Comparison of ENCODE assay signal across 14 cellular contexts in the genomic region with DNA sequence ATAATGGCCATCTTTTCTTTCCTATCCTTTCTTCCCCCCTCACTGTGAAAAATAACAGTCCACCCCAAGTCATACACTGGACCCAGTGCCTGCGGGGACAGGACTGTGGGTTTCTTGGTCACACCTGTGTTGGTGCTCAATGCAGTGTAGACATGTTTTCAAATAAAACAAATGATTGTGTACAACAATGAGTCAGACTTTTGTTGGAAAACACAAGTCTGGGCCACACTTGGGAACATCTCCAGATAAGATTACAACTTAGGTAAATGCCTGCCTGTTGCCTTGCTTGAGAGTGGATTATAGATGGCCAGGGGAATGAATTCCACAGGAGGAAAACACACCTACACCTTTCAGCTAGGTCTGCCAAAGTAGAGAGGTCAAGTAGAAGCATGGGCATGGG. TPM values are rescaled to one million over a fixed set of nuclear protein-coding genes. Genes with fewer than 3 reads are reported as not detected.
"Had no signal": no experiment of that assay in that cellular context is flagged by ENCODE, and none has a peak within 500 bp of the region (broad histone marks: within the 10 kb centered on the region; RNA-seq: fewer than 3 reads in every experiment).

No MANE protein-coding gene starts in this region.

- H3K4me3 ChIP-seq: thyroid gland had no signal

- H3K36me3 ChIP-seq: thyroid gland had no signal

- H3K4me1 ChIP-seq: thyroid gland had no signal

- H3K27ac ChIP-seq: thyroid gland had no signal

- ATAC-seq: activated CD4-positive, alpha-beta T cell treated with anti-CD3 and anti-CD28 coated beads for 36 hours; T-helper 17 cell had no signal

- H3K27me3 ChIP-seq: thyroid gland had no signal

- H3K9me3 ChIP-seq: thyroid gland had no signal

- DNase-seq: activated CD4-positive, alpha-beta memory T cell treated with anti-CD3 and anti-CD28 coated beads, Interleukin-2, amount 10 ng/mL, durations not matched to agents 7 days and 5 days; activated CD4-positive, alpha-beta T cell treated with anti-CD3 and anti-CD28 coated beads for 36 hours; activated effector memory CD4-positive, alpha-beta T cell treated with anti-CD3 and anti-CD28 coated beads, Interleukin-2, amount 50 U/mL, for 16 hours; activated T-cell treated with anti-CD3 and anti-CD28 coated beads, Interleukin-2, amount 50 U/mL, for 48 hours; cortex of kidney; effector CD4-positive, alpha-beta T cell; islet precursor cell; nephron progenitor cell; occipital lobe; stimulated activated CD4-positive, alpha-beta T cell treated with anti-CD3 and anti-CD28 coated beads, Interleukin-12 subunit alpha, Interleukin-12 subunit beta, amount 100 ng/mL, for 4 hours; stimulated activated CD4-positive, alpha-beta T cell treated with anti-CD3 and anti-CD28 coated beads, Interleukin-2, amount 100 ng/mL, for 24 hours; T-helper 17 cell; thyroid gland had no signal

RNA-seq across cellular contexts. Expression of gene PDPN, which starts 34.1 kb away (rescaled TPM):
- total RNA-seq: activated CD4-positive, alpha-beta memory T cell treated with anti-CD3 and anti-CD28 coated beads, Interleukin-2, amount 10 ng/mL, durations not matched to agents 7 days and 5 days; activated CD4-positive, alpha-beta T cell treated with anti-CD3 and anti-CD28 coated beads for 36 hours; endothelial cell of umbilical vein; T-helper 17 cell had no signal
- polyA plus RNA-seq: endothelial cell of umbilical vein had no signal
